ENCODE assay signal across 12 cellular contexts in the genomic region with DNA sequence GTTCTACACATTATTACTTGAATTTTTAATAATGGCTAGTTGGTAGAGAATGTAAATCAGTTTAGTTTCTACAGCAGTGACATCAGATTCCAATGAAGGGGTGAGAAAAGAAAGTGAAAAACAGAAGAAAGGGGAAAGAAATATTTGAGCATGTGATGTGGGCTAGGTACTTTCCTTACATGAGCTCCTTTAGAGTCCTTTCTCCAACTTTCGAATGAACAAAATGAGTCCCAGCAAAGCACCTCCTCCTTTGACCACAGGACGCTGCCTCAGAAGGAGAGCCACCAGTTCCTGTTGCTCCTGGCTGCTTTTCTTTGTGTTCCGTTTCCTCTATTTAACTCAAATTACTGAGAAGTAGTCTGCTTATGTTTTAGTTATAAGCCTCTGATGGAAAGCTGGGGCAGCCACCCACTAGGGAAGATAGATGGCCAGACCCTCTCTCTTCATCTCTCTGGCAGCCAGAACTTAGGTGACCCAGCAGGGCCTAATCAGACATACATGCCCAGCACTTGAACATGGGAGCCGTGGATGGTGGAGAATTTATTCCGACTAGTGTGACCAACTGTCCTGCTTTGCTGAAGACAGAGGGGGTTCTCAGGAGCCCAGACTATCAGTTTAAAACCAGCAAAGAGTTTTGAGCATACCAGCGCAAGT.
DNase-seq lines count a peak whose midpoint lies in the region; ATAC-seq and TF ChIP-seq lines count a peak whose summit lies in the region.
"Had no signal": no experiment of that assay in that cellular context is flagged by ENCODE, and none has a peak within 500 bp of the region (broad histone marks: within the 10 kb centered on the region; RNA-seq: fewer than 3 reads in every experiment).

No MANE protein-coding gene starts in this region.

- H3K4me3 ChIP-seq in tibial nerve = no peak overlapping the region

- H3K36me3 Mint-ChIP-seq in activated CD4-positive, alpha-beta T cell treated with anti-CD3 and anti-CD28 coated beads, Interleukin-2, amount 10 ng/mL, durations not matched to agents 24 days and 14 days (ENCODE audit: low read depth) = no peaks in the 10 kb centered on the region
- no peaks in the 10 kb centered on the region for H3K36me3 Mint-ChIP-seq in stimulated activated memory B cell treated with anti-CD40 and anti-IgM and Interleukin-4, amounts not matched to agents 10 μg/mL and 1 μg/mL and 100 μg/mL, for 72 hours
- H3K36me3 Mint-ChIP-seq in activated T-cell treated with anti-CD3 and anti-CD28 coated beads, Interleukin-2, amount 50 U/mL, for 4 hours (ENCODE audit: insufficient read depth) = no peaks in the 10 kb centered on the region
- H3K36me3 Mint-ChIP-seq: brain had no signal

- no peaks in the 10 kb centered on the region for H3K36me3 ChIP-seq in tibial nerve

- intact Hi-C loops in activated CD4-positive, alpha-beta T cell treated with anti-CD3 and anti-CD28 coated beads, Interleukin-2, amount 10 ng/mL, durations not matched to agents 24 days and 14 days (cut with micrococcal nuclease) = no loop called here

- H3K27me3 ChIP-seq in tibial nerve = no peaks in the 10 kb centered on the region

- TF ChIP-seq EP300 in tibial nerve (IDR thresholded peaks at IDR 0.05) = no peak

- H3K27me3 Mint-ChIP-seq in activated CD4-positive, alpha-beta T cell treated with anti-CD3 and anti-CD28 coated beads, Interleukin-2, amount 10 ng/mL, durations not matched to agents 24 days and 14 days = peaks cover 6% of the 10 kb centered on the region
- no peaks in the 10 kb centered on the region for H3K27me3 Mint-ChIP-seq in stimulated activated memory B cell treated with anti-CD40 and anti-IgM and Interleukin-4, amounts not matched to agents 10 μg/mL and 1 μg/mL and 100 μg/mL, for 72 hours
- peaks cover under 1% of the 10 kb centered on the region for H3K27me3 Mint-ChIP-seq in activated T-cell treated with anti-CD3 and anti-CD28 coated beads, Interleukin-2, amount 50 U/mL, for 4 hours (ENCODE audit: low read depth)

- WGBS in tibial nerve, 2 donors = 70 to 77% methylated on average over 5 to 6 of the region's 6 CpGs

- H3K9me3 Mint-ChIP-seq in activated CD4-positive, alpha-beta T cell treated with anti-CD3 and anti-CD28 coated beads, Interleukin-2, amount 10 ng/mL, durations not matched to agents 24 days and 14 days = peaks cover 6% of the 10 kb centered on the region
- no peaks in the 10 kb centered on the region for H3K9me3 Mint-ChIP-seq in stimulated activated memory B cell treated with anti-CD40 and anti-IgM and Interleukin-4, amounts not matched to agents 10 μg/mL and 1 μg/mL and 100 μg/mL, for 72 hours
- peaks cover 3% of the 10 kb centered on the region for H3K9me3 Mint-ChIP-seq in activated T-cell treated with anti-CD3 and anti-CD28 coated beads, Interleukin-2, amount 50 U/mL, for 4 hours

- H3K27ac ChIP-seq in tibial nerve = no peak overlapping the region

- DNase-seq in activated CD4-positive, alpha-beta T cell treated with anti-CD3 and anti-CD28 coated beads, Interleukin-2, amount 10 ng/mL, durations not matched to agents 24 days and 14 days = peak; percentile 74
- DNase-seq in activated CD4-positive, alpha-beta T cell treated with anti-CD3 and anti-CD28 coated beads, Interleukin-2, amount 50 U/mL, for 4 hours = no peak
- DNase-seq in NOMO-1 treated with DMSO at 0.1 percent for 48 hours (lab: John Stamatoyannopoulos, UW; ENCODE audit: unreplicated experiment) = peak; percentile 86
- DNase-seq in tibial nerve (ENCODE audit: low spot score in 2 of 2) = no peak
- DNase-seq in NCI-H748 (lab: John Stamatoyannopoulos, UW; ENCODE audit: unreplicated experiment) = no peak
- no peak for DNase-seq in activated T-cell treated with anti-CD3 and anti-CD28 coated beads, Interleukin-2, amount 50 U/mL, for 4 hours
- DNase-seq: ACHN, HCEC 1CT, SK-N-SH had no signal

- no peaks in the 10 kb centered on the region for H3K9me3 ChIP-seq in tibial nerve

- TF ChIP-seq CTCF in tibial nerve (IDR thresholded peaks at IDR 0.05) = no peak

- no peaks in the 10 kb centered on the region for H3K4me1 ChIP-seq in tibial nerve

- H3K27ac Mint-ChIP-seq in activated CD4-positive, alpha-beta T cell treated with anti-CD3 and anti-CD28 coated beads, Interleukin-2, amount 10 ng/mL, durations not matched to agents 24 days and 14 days = peak overlapping the region; percentile 4
- peak overlapping the region; percentile 77 for H3K27ac Mint-ChIP-seq in stimulated activated memory B cell treated with anti-CD40 and anti-IgM and Interleukin-4, amounts not matched to agents 10 μg/mL and 1 μg/mL and 100 μg/mL, for 72 hours
- H3K27ac Mint-ChIP-seq: brain had no signal

- H3K4me3 Mint-ChIP-seq in activated CD4-positive, alpha-beta T cell treated with anti-CD3 and anti-CD28 coated beads, Interleukin-2, amount 10 ng/mL, durations not matched to agents 24 days and 14 days = no peak overlapping the region
- H3K4me3 Mint-ChIP-seq in stimulated activated memory B cell treated with anti-CD40 and anti-IgM and Interleukin-4, amounts not matched to agents 10 μg/mL and 1 μg/mL and 100 μg/mL, for 72 hours = no peak overlapping the region
- H3K4me3 Mint-ChIP-seq in activated T-cell treated with anti-CD3 and anti-CD28 coated beads, Interleukin-2, amount 50 U/mL, for 4 hours = no peak overlapping the region
- H3K4me3 Mint-ChIP-seq: brain had no signal

- TF ChIP-seq POLR2A in tibial nerve (IDR thresholded peaks at IDR 0.05) = no peak

- ATAC-seq in HG02840 (IDR thresholded peaks at IDR 0.05; ENCODE audit: low FRiP score, unreplicated experiment) = peak; percentile 92
- peak; percentile 87 for ATAC-seq in stimulated activated memory B cell treated with anti-CD40 and anti-IgM and Interleukin-4, amounts not matched to agents 10 μg/mL and 1 μg/mL and 100 μg/mL, for 72 hours
- ATAC-seq in activated T-cell treated with anti-CD3 and anti-CD28 coated beads, Interleukin-2, amount 50 U/mL, for 4 hours = no peak

- peaks cover 5% of the 10 kb centered on the region for H3K4me1 Mint-ChIP-seq in activated CD4-positive, alpha-beta T cell treated with anti-CD3 and anti-CD28 coated beads, Interleukin-2, amount 10 ng/mL, durations not matched to agents 24 days and 14 days
- H3K4me1 Mint-ChIP-seq in stimulated activated memory B cell treated with anti-CD40 and anti-IgM and Interleukin-4, amounts not matched to agents 10 μg/mL and 1 μg/mL and 100 μg/mL, for 72 hours = peaks cover 16% of the 10 kb centered on the region
- H3K4me1 Mint-ChIP-seq in activated T-cell treated with anti-CD3 and anti-CD28 coated beads, Interleukin-2, amount 50 U/mL, for 4 hours (ENCODE audit: low read depth) = no peaks in the 10 kb centered on the region

Comparison
In these comparisons a context has a peak if more than half of its experiments do, and no peak if none do; other contexts are left out.
1. DNase-seq: peak in activated CD4-positive, alpha-beta T cell treated with anti-CD3 and anti-CD28 coated beads, Interleukin-2, amount 10 ng/mL, durations not matched to agents 24 days and 14 days (single experiment) and NOMO-1 treated with DMSO at 0.1 percent for 48 hours (single experiment); none in activated CD4-positive, alpha-beta T cell treated with anti-CD3 and anti-CD28 coated beads, Interleukin-2, amount 50 U/mL, for 4 hours (0 of 2), tibial nerve (0 of 2), NCI-H748 (single experiment) and activated T-cell treated with anti-CD3 and anti-CD28 coated beads, Interleukin-2, amount 50 U/mL, for 4 hours (single experiment).
2. ATAC-seq: peak in HG02840 (single experiment) and stimulated activated memory B cell treated with anti-CD40 and anti-IgM and Interleukin-4, amounts not matched to agents 10 μg/mL and 1 μg/mL and 100 μg/mL, for 72 hours (single experiment); none in activated T-cell treated with anti-CD3 and anti-CD28 coated beads, Interleukin-2, amount 50 U/mL, for 4 hours (0 of 2).